ENCODE assay signal across 15 cellular contexts in genomic region chr21:44969066-44969649, GRCh38. TPM values are rescaled to one million over a fixed set of nuclear protein-coding genes. Genes with fewer than 3 reads are reported as not detected.
DNase-seq lines count a peak whose midpoint lies in the region; ATAC-seq, FAIRE-seq and TF ChIP-seq lines count a peak whose summit lies in the region.
"Had no signal": no experiment of that assay in that cellular context is flagged by ENCODE, and none has a peak within 500 bp of the region (broad histone marks: within the 10 kb centered on the region; RNA-seq: fewer than 3 reads in every experiment).

No MANE protein-coding gene starts in this region.

- H3K27me3 Mint-ChIP-seq in CD8-positive, alpha-beta T cell (ENCODE audit: low read depth) = no peaks in the 10 kb centered on the region
- H3K27me3 Mint-ChIP-seq: IgD-negative memory B cell had no signal

- BruUV-seq in endothelial cell of umbilical vein (replicated peaks; lab: Mats Ljungman, UMichigan) = no TSS peak

- no peak overlapping the region for H3K27ac ChIP-seq in CD8-positive, alpha-beta T cell (ENCODE audit: low read depth, low read length)
- H3K27ac ChIP-seq in endothelial cell of umbilical vein (ENCODE audit: insufficient read depth, low read depth, low read length) = peak overlapping the region; percentile 10
- peak overlapping the region; percentile 12 for H3K27ac ChIP-seq in osteoblast (ENCODE audit: low read depth, low read length)

- no peaks in the 10 kb centered on the region for H4K20me1 ChIP-seq in endothelial cell of umbilical vein (replicated peaks; ENCODE audit: control insufficient read depth, extremely low read depth, insufficient read depth, low read length)
- peaks cover 11% of the 10 kb centered on the region for H4K20me1 ChIP-seq in osteoblast (ENCODE audit: insufficient read depth, low read length)

- H3K9me3 Mint-ChIP-seq in CD8-positive, alpha-beta T cell = no peaks in the 10 kb centered on the region
- H3K9me3 Mint-ChIP-seq: IgD-negative memory B cell had no signal

- no peak for TF ChIP-seq POLR2A in endothelial cell of umbilical vein (IDR thresholded peaks at IDR 0.05; ENCODE audit: low read depth, low read length)

- no peak for FAIRE-seq in endothelial cell of umbilical vein (lab: Jason Lieb, UNC)

- CTCF ChIA-PET in CD8-positive, alpha-beta T cell (lab: Charles Lee) = interaction anchor here (1.3 to 2.4 kb wide), 2 partner anchors 19 to 169 kb away, joined by 5 to 8 read pairs; no protein-coding TSS in a partner anchor
- CTCF ChIA-PET in endothelial cell of umbilical vein (lab: Charles Lee) = interaction anchor here (1.0 to 2.0 kb wide), 3 partner anchors 14 to 171 kb away, joined by 3 to 6 read pairs (median 3); no protein-coding TSS in a partner anchor

- POLR2A ChIA-PET in CD8-positive, alpha-beta T cell (lab: Charles Lee) = no interaction called here
- POLR2A ChIA-PET in endothelial cell of umbilical vein (lab: Charles Lee) = no interaction called here

- H3K4me2 ChIP-seq in endothelial cell of umbilical vein (ENCODE audit: insufficient read depth, low read length) = no peak overlapping the region
- H3K4me2 ChIP-seq in osteoblast (ENCODE audit: insufficient read depth, low read length) = no peak overlapping the region

- intact Hi-C loops in CD8-positive, alpha-beta T cell (cut with DNase I, micrococcal nuclease) = loop anchor here in 1 of 2 experiments (5.0 kb wide), 1 partner anchor 158 kb away; no protein-coding TSS in a partner anchor
- intact Hi-C loops in endothelial cell of umbilical vein (cut with micrococcal nuclease) = no loop called here

- peak overlapping the region; percentile 26 for H3K4me3 Mint-ChIP-seq in CD8-positive, alpha-beta T cell
- H3K4me3 Mint-ChIP-seq: IgD-negative memory B cell had no signal

- H3K9me3 ChIP-seq in CD8-positive, alpha-beta T cell (ENCODE audit: low read length) = no peaks in the 10 kb centered on the region
- H3K9me3 ChIP-seq in NT2/D1 (ENCODE audit: insufficient read depth, low read length) (peaks cover 9% of the 10 kb centered on the region), endothelial cell of umbilical vein (replicated peaks; ENCODE audit: control insufficient read depth, insufficient read depth, low read length) (no peaks in the 10 kb centered on the region), osteoblast (ENCODE audit: low read depth, low read length) (no peaks in the 10 kb centered on the region)

- peak overlapping the region; percentile 1 for H3K9ac ChIP-seq in NT2/D1 (ENCODE audit: insufficient read length, low read depth)
- H3K9ac ChIP-seq in endothelial cell of umbilical vein (replicated peaks; ENCODE audit: extremely low read depth, insufficient read depth, low read length) = no peak overlapping the region

- peak overlapping the region; percentile 34 for H3K27ac Mint-ChIP-seq in CD8-positive, alpha-beta T cell
- H3K27ac Mint-ChIP-seq: IgD-negative memory B cell had no signal

- H2AFZ ChIP-seq in endothelial cell of umbilical vein (ENCODE audit: low read depth, low read length) (no peak overlapping the region), osteoblast (ENCODE audit: low read length) (no peak overlapping the region)

- ATAC-seq in CD8-positive, alpha-beta T cell = no peak

- H3K4me3 ChIP-seq in CD8-positive, alpha-beta T cell (ENCODE audit: low read depth, low read length) = no peak overlapping the region
- no peak overlapping the region for H3K4me3 ChIP-seq in NT2/D1 (ENCODE audit: insufficient read length, low read depth)
- H3K4me3 ChIP-seq in endothelial cell of umbilical vein (replicated peaks in 1 of 3; ENCODE audit: insufficient read depth in 1 of 3, low read depth in 1 of 3, low read length in 3 of 3) = no peak overlapping the region
- H3K4me3 ChIP-seq in osteoblast (ENCODE audit: insufficient read depth, low read length) = no peak overlapping the region

- dilution Hi-C loops in endothelial cell of umbilical vein (cut with MboI; ENCODE audit: extremely low pct_ligation_motif_present, low sequenced_read_pairs) = no loop called here

- H3K27me3 ChIP-seq in CD8-positive, alpha-beta T cell (ENCODE audit: insufficient read depth, low read length) = no peaks in the 10 kb centered on the region
- H3K27me3 ChIP-seq in NT2/D1 (ENCODE audit: insufficient read depth, insufficient read length) = no peaks in the 10 kb centered on the region
- no peaks in the 10 kb centered on the region for H3K27me3 ChIP-seq in endothelial cell of umbilical vein (ENCODE audit: control insufficient read depth in 2 of 2, insufficient read depth in 2 of 2, low read length in 2 of 2)
- H3K27me3 ChIP-seq in osteoblast (ENCODE audit: insufficient read depth, low read length) = no peaks in the 10 kb centered on the region
- H3K27me3 ChIP-seq: BE2C had no signal

- no peaks in the 10 kb centered on the region for H3K36me3 ChIP-seq in CD8-positive, alpha-beta T cell (ENCODE audit: insufficient read depth, low read length)
- H3K36me3 ChIP-seq in NT2/D1 (ENCODE audit: insufficient read depth, insufficient read length, low read length) (peaks cover 79% of the 10 kb centered on the region), endothelial cell of umbilical vein (ENCODE audit: control insufficient read depth in 2 of 2, extremely low read depth in 1 of 2, insufficient read depth in 2 of 2, low read length in 2 of 2) (peaks cover 2 to 11% of the 10 kb centered on the region in 2 experiments), osteoblast (ENCODE audit: insufficient read depth, low read length) (peaks cover 17% of the 10 kb centered on the region)

- no peak for TF ChIP-seq CTCF in CD8-positive, alpha-beta T cell (IDR thresholded peaks at IDR 0.05)
- TF ChIP-seq CTCF in endothelial cell of umbilical vein (IDR thresholded peaks at IDR 0.05; ENCODE audit: extremely low read depth in 1 of 2, insufficient read depth in 1 of 2, low read depth in 1 of 2, low read length in 2 of 2) (no peak), osteoblast (IDR thresholded peaks at IDR 0.05; ENCODE audit: extremely low read depth, low read depth, low read length) (no peak)

- H3K4me1 Mint-ChIP-seq in CD8-positive, alpha-beta T cell (ENCODE audit: low read depth) = peaks cover 43% of the 10 kb centered on the region

- peaks cover 7% of the 10 kb centered on the region for H3K79me2 ChIP-seq in endothelial cell of umbilical vein (ENCODE audit: control insufficient read depth, insufficient read depth, low read length)
- H3K79me2 ChIP-seq in osteoblast (ENCODE audit: insufficient read depth, low read length) = peaks cover 19% of the 10 kb centered on the region

- no peaks in the 10 kb centered on the region for H3K9me1 ChIP-seq in endothelial cell of umbilical vein (replicated peaks; ENCODE audit: control insufficient read depth, extremely low read depth, insufficient read depth, low read length)

- H3K36me3 Mint-ChIP-seq in CD8-positive, alpha-beta T cell = peaks cover 32% of the 10 kb centered on the region
- H3K36me3 Mint-ChIP-seq: IgD-negative memory B cell had no signal

- peaks cover 56% of the 10 kb centered on the region for H3K4me1 ChIP-seq in CD8-positive, alpha-beta T cell (ENCODE audit: insufficient read depth, low read length)
- H3K4me1 ChIP-seq in NT2/D1 (ENCODE audit: insufficient read depth, insufficient read length) (peaks cover 50% of the 10 kb centered on the region), endothelial cell of umbilical vein (ENCODE audit: control insufficient read depth, extremely low read depth, insufficient read depth, low read length) (peaks cover 12% of the 10 kb centered on the region), osteoblast (ENCODE audit: insufficient read depth, low read length) (peaks cover 25% of the 10 kb centered on the region)

- no peak for DNase-seq in CD8-positive, alpha-beta T cell
- DNase-seq in NT2/D1 (ENCODE audit: low read depth, low spot score) (no peak), endothelial cell of umbilical vein (ENCODE audit: low read depth, low spot score) (no peak), osteoblast (ENCODE audit: insufficient read length, low spot score, missing footprints) (no peak), NCI-H128 (lab: John Stamatoyannopoulos, UW; ENCODE audit: unreplicated experiment) (no peak), SIG-M5 (lab: John Stamatoyannopoulos, UW) (no peak)
- no peak for DNase-seq in activated CD8-positive, alpha-beta memory T cell treated with anti-CD3 and anti-CD28 coated beads for 24 hours
- DNase-seq: activated T-cell treated with anti-CD3 and anti-CD28 coated beads for 4 hours, BE2C, cortex of kidney, DMS79 treated with DMSO at 0.1 percent for 48 hours, hippocampal formation, NCI-H1105 had no signal

TF ChIP-seq in endothelial cell of umbilical vein, 7 proteins besides CTCF, POLR2A, EP300 and RAD21 (continues in another document):
- TF ChIP-seq EZH2 (IDR thresholded peaks at IDR 0.05; ENCODE audit: borderline replicate concordance, low read depth, low read length, severe bottlenecking) = no peak
- no peak for TF ChIP-seq MAX (IDR thresholded peaks at IDR 0.05; ENCODE audit: insufficient read depth, insufficient read length)
- no peak for TF ChIP-seq JUN (IDR thresholded peaks at IDR 0.05; ENCODE audit: borderline replicate concordance, insufficient read depth, insufficient read length, low read depth)

RNA-seq across cellular contexts. Expression of gene SLX9, which starts 29.3 kb away (rescaled TPM):
- total RNA-seq in CD8-positive, alpha-beta T cell = 10 to 100 TPM in 1 of 2 experiments, 1 to 10 TPM in 1; 8.2 to 10.0 TPM
- 46.4 and 50.6 TPM in 2 replicates for total RNA-seq in endothelial cell of umbilical vein
- 27.0 and 27.7 TPM in 2 replicates for polyA plus RNA-seq in endothelial cell of umbilical vein
- 22.2 and 31.4 TPM in 2 replicates for polyA plus RNA-seq in endothelial cell of umbilical vein (2011; cell fraction: cytosol; rRNA removed)
- 12.9 and 19.4 TPM in 2 replicates for polyA plus RNA-seq in endothelial cell of umbilical vein (2011; cell fraction: nucleus; rRNA removed)
- 22.1 and 31.0 TPM in 2 replicates for polyA plus RNA-seq in endothelial cell of umbilical vein (2012)
- 5.8 and 7.4 TPM in 2 replicates for polyA minus RNA-seq in endothelial cell of umbilical vein
- 43.1 TPM for polyA minus RNA-seq in endothelial cell of umbilical vein (2011; cell fraction: cytosol; rRNA and poly(A)+ RNA removed)
- 2.3 and 5.7 TPM in 2 replicates for polyA minus RNA-seq in endothelial cell of umbilical vein (2011; cell fraction: nucleus; rRNA and poly(A)+ RNA removed)
- 9.4 and 10.9 TPM in 2 replicates for total RNA-seq in osteoblast

RNA-seq across cellular contexts. Expression of gene ITGB2, which starts 48.5 kb away (rescaled TPM):
- total RNA-seq in CD8-positive, alpha-beta T cell = 100 to 1,000 TPM; 234 to 245 TPM
- total RNA-seq in endothelial cell of umbilical vein = 0.65 and 0.91 TPM in 2 replicates
- 0.39 and 0.59 TPM in 2 replicates for polyA plus RNA-seq in endothelial cell of umbilical vein
- polyA plus RNA-seq in endothelial cell of umbilical vein (2011; cell fraction: cytosol; rRNA removed) = 0.26 and 0.87 TPM in 2 replicates
- 0.30 and 0.48 TPM in 2 replicates for polyA plus RNA-seq in endothelial cell of umbilical vein (2011; cell fraction: nucleus; rRNA removed)
- 0.94 and 1.9 TPM in 2 replicates for polyA plus RNA-seq in endothelial cell of umbilical vein (2012)
- 0.19 TPM in 1 of 2 replicates, not detected in the other for polyA minus RNA-seq in endothelial cell of umbilical vein
- 0.72 TPM for polyA minus RNA-seq in endothelial cell of umbilical vein (2011; cell fraction: cytosol; rRNA and poly(A)+ RNA removed)
- 0.58 TPM in 1 of 2 replicates, not detected in the other for polyA minus RNA-seq in endothelial cell of umbilical vein (2011; cell fraction: nucleus; rRNA and poly(A)+ RNA removed)
- total RNA-seq in osteoblast = 13.3 and 15.2 TPM in 2 replicates
- total RNA-seq: fibroblast of lung had no signal

Comparison
In these comparisons a context has a peak if more than half of its experiments do, and no peak if none do; other contexts are left out.
1. RNA of gene ITGB2, which starts 48.5 kb away (total RNA-seq): 234 to 245 TPM in CD8-positive, alpha-beta T cell; 13.3 to 15.2 TPM in osteoblast and 0.65 to 0.91 TPM in endothelial cell of umbilical vein; every median in the first group is over 10 times any median in the second.